In genomic region chr14:61690039-61690438, GRCh38 we compare ENCODE assay signal across 24 cellular contexts.
"Had no signal": no experiment of that assay in that cellular context is flagged by ENCODE, and none has a peak within 500 bp of the region (broad histone marks: within the 10 kb centered on the region; RNA-seq: fewer than 3 reads in every experiment).

No MANE protein-coding gene starts in this region.

- H3K27me3 Mint-ChIP-seq: activated CD8-positive, alpha-beta memory T cell treated with anti-CD3 and anti-CD28 coated beads, Interleukin-2, amount 10 ng/mL, durations not matched to agents 7 days and 5 days; activated naive CD4-positive, alpha-beta T cell treated with anti-CD3 and anti-CD28 coated beads, Interleukin-2, amount 10 ng/mL, durations not matched to agents 7 days and 5 days; activated T-helper 17 cell treated with anti-CD3 and anti-CD28 coated beads, Interleukin-2, amount 50 U/mL, for 72 hours; effector memory CD8-positive, alpha-beta T cell; stimulated activated naive B cell treated with anti-CD40 and anti-IgM and Interleukin-4, amounts not matched to agents 10 μg/mL and 1 μg/mL and 100 μg/mL, for 72 hours; T-helper 17 cell; type B pancreatic cell had no signal

- H3K4me1 Mint-ChIP-seq: central memory CD8-positive, alpha-beta T cell had no signal

- H3K27ac Mint-ChIP-seq: activated CD8-positive, alpha-beta memory T cell treated with anti-CD3 and anti-CD28 coated beads, Interleukin-2, amount 10 ng/mL, durations not matched to agents 7 days and 5 days; memory B cell; nephron; stimulated activated naive B cell treated with anti-CD40 and anti-IgM and Interleukin-4, amounts not matched to agents 10 μg/mL and 1 μg/mL and 100 μg/mL, for 72 hours; type B pancreatic cell had no signal

- FAIRE-seq: astrocyte, endothelial cell of umbilical vein had no signal

- H3K4me3 Mint-ChIP-seq: activated CD8-positive, alpha-beta memory T cell treated with anti-CD3 and anti-CD28 coated beads, Interleukin-2, amount 10 ng/mL, durations not matched to agents 7 days and 5 days; activated CD8-positive, alpha-beta T cell treated with anti-CD3 and anti-CD28 coated beads for 36 hours; activated naive CD4-positive, alpha-beta T cell treated with anti-CD3 and anti-CD28 coated beads, Interleukin-2, amount 10 ng/mL, durations not matched to agents 7 days and 5 days; central memory CD8-positive, alpha-beta T cell; effector memory CD8-positive, alpha-beta T cell; memory B cell; nephron; stimulated activated naive B cell treated with anti-CD40 and anti-IgM and Interleukin-4, amounts not matched to agents 10 μg/mL and 1 μg/mL and 100 μg/mL, for 72 hours; type B pancreatic cell had no signal

- H3K36me3 Mint-ChIP-seq: stimulated activated naive B cell treated with anti-CD40 and anti-IgM and Interleukin-4, amounts not matched to agents 10 μg/mL and 1 μg/mL and 100 μg/mL, for 72 hours had no signal

- H3K9me3 Mint-ChIP-seq: activated T-helper 17 cell treated with anti-CD3 and anti-CD28 coated beads, Interleukin-2, amount 50 U/mL, for 72 hours; effector memory CD8-positive, alpha-beta T cell; type B pancreatic cell had no signal

- DNase-seq: activated CD4-positive, alpha-beta T cell treated with anti-CD3 and anti-CD28 coated beads for 48 hours; activated CD8-positive, alpha-beta memory T cell treated with anti-CD3 and anti-CD28 coated beads, Interleukin-2, amount 10 ng/mL, durations not matched to agents 7 days and 5 days; activated CD8-positive, alpha-beta T cell treated with anti-CD3 and anti-CD28 coated beads for 36 hours; activated naive CD4-positive, alpha-beta T cell treated with anti-CD3 and anti-CD28 coated beads, Interleukin-2, amount 10 ng/mL, durations not matched to agents 7 days and 5 days; activated T-cell treated with anti-CD3 and anti-CD28 coated beads for 4 hours; adrenal gland; colonic mucosa; dorsolateral prefrontal cortex; effector memory CD8-positive, alpha-beta T cell; gastrocnemius medialis; hippocampal formation; left cardiac atrium; ovary; stimulated activated CD4-positive, alpha-beta T cell treated with anti-CD3 and anti-CD28 coated beads, Interleukin-2, amount 100 ng/mL, for 48 hours; stimulated activated CD8-positive, alpha-beta memory T cell treated with anti-CD3 and anti-CD28 coated beads, Interleukin-4, amount 100 ng/mL, for 48 hours; stimulated activated naive B cell treated with anti-CD40 and anti-IgM and Interleukin-4, amounts not matched to agents 10 μg/mL and 1 μg/mL and 100 μg/mL, for 72 hours; T-helper 17 cell had no signal
